ENCODE assay signal across 29 cellular contexts in genomic region chr18:24926649-24927048, GRCh38.
"Had no signal": no experiment of that assay in that cellular context is flagged by ENCODE, and none has a peak within 500 bp of the region (broad histone marks: within the 10 kb centered on the region; RNA-seq: fewer than 3 reads in every experiment).

No MANE protein-coding gene starts in this region.

- H3K4me3 Mint-ChIP-seq: activated CD4-positive, alpha-beta T cell treated with anti-CD3 and anti-CD28 coated beads, Interleukin-2, amount 10 ng/mL, durations not matched to agents 24 days and 14 days; activated CD8-positive, alpha-beta T cell treated with anti-CD3 and anti-CD28 coated beads, Interleukin-2, amount 10 ng/mL, durations not matched to agents 7 days and 5 days; activated naive CD4-positive, alpha-beta T cell treated with anti-CD3 and anti-CD28 coated beads, Interleukin-2, amount 50 U/mL, for 24 hours; activated naive CD8-positive, alpha-beta T cell treated with anti-CD3 and anti-CD28 coated beads, Interleukin-2, amount 10 ng/mL, durations not matched to agents 7 days and 5 days; activated T-cell treated with anti-CD3 and anti-CD28 coated beads, Interleukin-2, amount 50 U/mL, for 24 hours; central memory CD8-positive, alpha-beta T cell had no signal

- H3K36me3 Mint-ChIP-seq: activated naive CD4-positive, alpha-beta T cell treated with anti-CD3 and anti-CD28 coated beads, Interleukin-2, amount 50 U/mL, for 24 hours; activated naive CD8-positive, alpha-beta T cell treated with anti-CD3 and anti-CD28 coated beads, Interleukin-2, amount 10 ng/mL, durations not matched to agents 7 days and 5 days had no signal

- H3K4me3 ChIP-seq: ascending aorta, cardiac muscle cell had no signal

- H3K9me3 ChIP-seq: ascending aorta had no signal

- H3K27ac Mint-ChIP-seq: activated CD4-positive, alpha-beta T cell treated with anti-CD3 and anti-CD28 coated beads, Interleukin-2, amount 10 ng/mL, durations not matched to agents 24 days and 14 days; activated CD8-positive, alpha-beta T cell treated with anti-CD3 and anti-CD28 coated beads, Interleukin-2, amount 10 ng/mL, durations not matched to agents 7 days and 5 days; activated naive CD4-positive, alpha-beta T cell treated with anti-CD3 and anti-CD28 coated beads, Interleukin-2, amount 50 U/mL, for 24 hours; activated naive CD8-positive, alpha-beta T cell treated with anti-CD3 and anti-CD28 coated beads, Interleukin-2, amount 10 ng/mL, durations not matched to agents 7 days and 5 days; activated T-cell treated with anti-CD3 and anti-CD28 coated beads, Interleukin-2, amount 50 U/mL, for 24 hours; activated T-helper 2 cell treated with anti-CD3 and anti-CD28 coated beads, Interferon-gamma antibody, Interleukin-2, Interleukin-4, amounts not matched to agents 10 μg/mL and 5 μg/mL and 100 μg/mL, durations not matched to agents 14 hours and 24 hours and 36 hours had no signal

- H3K4me1 Mint-ChIP-seq: activated CD4-positive, alpha-beta T cell treated with anti-CD3 and anti-CD28 coated beads, Interleukin-2, amount 10 ng/mL, durations not matched to agents 24 days and 14 days; activated naive CD4-positive, alpha-beta T cell treated with anti-CD3 and anti-CD28 coated beads, Interleukin-2, amount 50 U/mL, for 24 hours; activated naive CD8-positive, alpha-beta T cell treated with anti-CD3 and anti-CD28 coated beads, Interleukin-2, amount 10 ng/mL, durations not matched to agents 7 days and 5 days; central memory CD8-positive, alpha-beta T cell had no signal

- H3K27me3 ChIP-seq: ascending aorta had no signal

- ATAC-seq: activated CD8-positive, alpha-beta T cell treated with anti-CD3 and anti-CD28 coated beads, Interleukin-2, amount 10 ng/mL, durations not matched to agents 7 days and 5 days; PC-3; Right ventricle myocardium inferior; SK-N-SH treated with all-trans-retinoic acid at 6 μM for 48 hours had no signal

- DNase-seq: activated CD4-positive, alpha-beta T cell treated with anti-CD3 and anti-CD28 coated beads, Interleukin-2, amount 10 ng/mL, durations not matched to agents 24 days and 14 days; activated CD4-positive, alpha-beta T cell treated with anti-CD3 and anti-CD28 coated beads, Interleukin-2, amount 50 U/mL, for 48 hours; activated CD8-positive, alpha-beta T cell treated with anti-CD3 and anti-CD28 coated beads, Interleukin-2, amount 10 ng/mL, durations not matched to agents 7 days and 5 days; activated gamma-delta T cell; activated naive CD4-positive, alpha-beta T cell treated with Interleukin-2 at 50 U/mL for 16 hours; activated naive CD8-positive, alpha-beta T cell treated with anti-CD3 and anti-CD28 coated beads, Interleukin-2, amount 10 ng/mL, durations not matched to agents 7 days and 5 days; activated T-cell treated with anti-CD3 and anti-CD28 coated beads, Interleukin-2, amount 50 U/mL, for 24 hours; amygdala; NCI-H1092; NCI-H1436 treated with DMSO at 0.1 percent for 48 hours; NCI-H1694 treated with DMSO at 0.1 percent for 48 hours; NCI-H2029; NCI-H345; NCI-H524 treated with DMSO at 0.1 percent for 48 hours; PC-3; SIG-M5; SW 1271; T-helper 1 cell; T-helper 2 cell; T1000; WERI-Rb-1 had no signal

- H3K27ac ChIP-seq: ascending aorta, cardiac muscle cell, RWPE1, WERI-Rb-1 had no signal

- H3K27me3 Mint-ChIP-seq: activated CD4-positive, alpha-beta T cell treated with anti-CD3 and anti-CD28 coated beads, Interleukin-2, amount 10 ng/mL, durations not matched to agents 24 days and 14 days; activated T-cell treated with anti-CD3 and anti-CD28 coated beads, Interleukin-2, amount 50 U/mL, for 24 hours had no signal

- H3K36me3 ChIP-seq: ascending aorta, cardiac muscle cell, WERI-Rb-1 had no signal

- H3K4me1 ChIP-seq: ascending aorta had no signal

- H3K9me3 Mint-ChIP-seq: activated CD4-positive, alpha-beta T cell treated with anti-CD3 and anti-CD28 coated beads, Interleukin-2, amount 10 ng/mL, durations not matched to agents 24 days and 14 days; activated naive CD4-positive, alpha-beta T cell treated with anti-CD3 and anti-CD28 coated beads, Interleukin-2, amount 50 U/mL, for 24 hours; activated T-cell treated with anti-CD3 and anti-CD28 coated beads, Interleukin-2, amount 50 U/mL, for 24 hours; activated T-helper 2 cell treated with anti-CD3 and anti-CD28 coated beads, Interferon-gamma antibody, Interleukin-2, Interleukin-4, amounts not matched to agents 10 μg/mL and 5 μg/mL and 100 μg/mL, durations not matched to agents 14 hours and 24 hours and 36 hours; central memory CD8-positive, alpha-beta T cell had no signal
